Comparison of ENCODE assay signal across 20 cellular contexts in the genomic region with DNA sequence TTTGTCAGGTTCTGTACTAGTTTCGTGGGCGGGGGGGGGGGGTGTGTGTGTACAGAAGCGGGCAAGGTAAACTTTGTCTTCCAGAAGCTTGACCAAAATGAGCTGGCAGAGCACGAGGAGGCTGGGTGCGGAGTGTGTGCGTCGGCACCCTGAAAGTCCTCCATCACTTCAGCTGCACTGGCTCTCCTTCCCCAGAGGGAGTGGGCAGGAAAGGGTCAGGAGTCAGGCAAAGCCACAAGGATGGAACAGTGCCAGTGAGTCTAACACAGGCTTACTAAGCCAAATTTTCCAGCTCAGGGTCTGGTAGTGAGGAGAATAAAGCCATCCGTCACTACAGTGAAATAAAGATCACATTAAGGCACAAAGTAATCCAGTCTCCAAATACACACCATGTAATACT. TPM values are rescaled to one million over a fixed set of nuclear protein-coding genes. Genes with fewer than 3 reads are reported as not detected.
"Had no signal": no experiment of that assay in that cellular context is flagged by ENCODE, and none has a peak within 500 bp of the region (broad histone marks: within the 10 kb centered on the region; RNA-seq: fewer than 3 reads in every experiment).

No MANE protein-coding gene starts in this region.

- H3K27me3 ChIP-seq: right atrium auricular region, tibial nerve had no signal

- FAIRE-seq: colon, keratinocyte, small intestine had no signal

- H3K9me3 ChIP-seq: left lung, mucosa of descending colon, neutrophil, right atrium auricular region, tibial nerve had no signal

- ATAC-seq: activated T-helper 17 cell treated with anti-CD3 and anti-CD28 coated beads, Interleukin-2, amount 50 U/mL, for 72 hours; esophagus mucosa; left lung; mucosa of descending colon; naive thymus-derived CD4-positive, alpha-beta T cell had no signal

- DNase-seq: activated naive CD4-positive, alpha-beta T cell treated with anti-CD3 and anti-CD28 coated beads for 36 hours; caudate nucleus; hippocampal formation; left lung; mucosa of descending colon; naive thymus-derived CD4-positive, alpha-beta T cell; posterior cingulate gyrus; small intestine; stimulated activated CD4-positive, alpha-beta T cell treated with anti-CD3 and anti-CD28 coated beads, Interleukin-4, amount 100 ng/mL, for 24 hours; stimulated activated naive CD4-positive, alpha-beta T cell; substantia nigra had no signal

- H3K36me3 ChIP-seq: left lung, neutrophil, right atrium auricular region, tibial nerve had no signal

- H3K4me1 ChIP-seq: left lung, right atrium auricular region had no signal

- H3K4me3 ChIP-seq: left lung, mucosa of descending colon, right atrium auricular region, tibial nerve had no signal

- H3K27ac ChIP-seq: left lung, neutrophil, right atrium auricular region, tibial nerve had no signal

RNA-seq across cellular contexts. Expression of a gene that starts 11.9 kb away (rescaled TPM):
- total RNA-seq: activated CD8-positive, alpha-beta memory T cell treated with anti-CD3 and anti-CD28 coated beads for 36 hours; activated naive CD4-positive, alpha-beta T cell treated with anti-CD3 and anti-CD28 coated beads for 36 hours; glomerular endothelial cell; naive thymus-derived CD4-positive, alpha-beta T cell had no signal
